In genomic region chr6:160032538-160032937, GRCh38 we compare ENCODE assay signal across 14 cellular contexts.
A peak's percentile ranks its signal among the peaks of the same experiment; 100 is the strongest.
DNase-seq lines count a peak whose midpoint lies in the region; ATAC-seq and TF ChIP-seq lines count a peak whose summit lies in the region.
"Had no signal": no experiment of that assay in that cellular context is flagged by ENCODE, and none has a peak within 500 bp of the region (broad histone marks: within the 10 kb centered on the region; RNA-seq: fewer than 3 reads in every experiment).

No MANE protein-coding gene starts in this region.

- H3K9ac ChIP-seq in endodermal cell (ENCODE audit: extremely low read depth, low read length, poor library complexity, severe bottlenecking): no peak overlapping the region

- TF ChIP-seq CTCF in RWPE1 (conservative IDR thresholded peaks at IDR 0.05; ENCODE audit: low read depth) (no peak), endodermal cell (conservative IDR thresholded peaks at IDR 0.05) (no peak)

- 94 to 95% methylated on average over 3 to 7 of the region's 7 CpGs for WGBS in endodermal cell (ENCODE audit: insufficient coverage in 1 of 2, insufficient read length in 1 of 2), 2 experiments

- no peak overlapping the region for H3K4me3 Mint-ChIP-seq in activated naive CD8-positive, alpha-beta T cell treated with anti-CD3 and anti-CD28 coated beads for 36 hours
- H3K4me3 Mint-ChIP-seq in activated naive CD8-positive, alpha-beta T cell treated with anti-CD3 and anti-CD28 coated beads, Interleukin-2, amount 50 U/mL, for 24 hours: no peak overlapping the region
- H3K4me3 Mint-ChIP-seq in endodermal cell: no peak overlapping the region
- H3K4me3 Mint-ChIP-seq in stimulated activated effector memory CD8-positive, alpha-beta T cell treated with anti-CD3 and anti-CD28 coated beads, Interleukin-12 subunit alpha, Interleukin-12 subunit beta, amount 100 ng/mL, for 72 hours: no peak overlapping the region
- H3K4me3 Mint-ChIP-seq: GM23338 had no signal

- peaks cover 12% of the 10 kb centered on the region for H3K4me1 Mint-ChIP-seq in activated naive CD8-positive, alpha-beta T cell treated with anti-CD3 and anti-CD28 coated beads for 36 hours
- H3K4me1 Mint-ChIP-seq in activated naive CD8-positive, alpha-beta T cell treated with anti-CD3 and anti-CD28 coated beads, Interleukin-2, amount 50 U/mL, for 24 hours: peaks cover 23% of the 10 kb centered on the region
- H3K4me1 Mint-ChIP-seq in endodermal cell: no peaks in the 10 kb centered on the region
- peaks cover 39% of the 10 kb centered on the region for H3K4me1 Mint-ChIP-seq in stimulated activated effector memory CD8-positive, alpha-beta T cell treated with anti-CD3 and anti-CD28 coated beads, Interleukin-12 subunit alpha, Interleukin-12 subunit beta, amount 100 ng/mL, for 72 hours
- H3K4me1 Mint-ChIP-seq: GM23338 had no signal

- no peaks in the 10 kb centered on the region for H3K27me3 Mint-ChIP-seq in activated naive CD8-positive, alpha-beta T cell treated with anti-CD3 and anti-CD28 coated beads for 36 hours
- H3K27me3 Mint-ChIP-seq in activated naive CD8-positive, alpha-beta T cell treated with anti-CD3 and anti-CD28 coated beads, Interleukin-2, amount 50 U/mL, for 24 hours: no peaks in the 10 kb centered on the region
- no peaks in the 10 kb centered on the region for H3K27me3 Mint-ChIP-seq in endodermal cell (ENCODE audit: insufficient read depth)
- H3K27me3 Mint-ChIP-seq: CD4-positive, alpha-beta memory T cell had no signal

- ATAC-seq in activated naive CD8-positive, alpha-beta T cell treated with anti-CD3 and anti-CD28 coated beads, Interleukin-2, amount 50 U/mL, for 24 hours: no peak
- ATAC-seq in stimulated activated effector memory CD8-positive, alpha-beta T cell treated with anti-CD3 and anti-CD28 coated beads, Interleukin-12 subunit alpha, Interleukin-12 subunit beta, amount 100 ng/mL, for 72 hours: no peak
- ATAC-seq: A549, GM23338 had no signal

- no peak for DNase-seq in activated naive CD8-positive, alpha-beta T cell treated with anti-CD3 and anti-CD28 coated beads for 36 hours
- no peak for DNase-seq in activated naive CD8-positive, alpha-beta T cell treated with anti-CD3 and anti-CD28 coated beads, Interleukin-2, amount 50 U/mL, for 24 hours
- DNase-seq in RWPE1 (ENCODE audit: low spot score): no peak
- no peak for DNase-seq in endodermal cell
- no peak for DNase-seq in stimulated activated effector memory CD8-positive, alpha-beta T cell treated with anti-CD3 and anti-CD28 coated beads, Interleukin-12 subunit alpha, Interleukin-12 subunit beta, amount 100 ng/mL, for 72 hours (ENCODE audit: low spot score in 2 of 2)
- DNase-seq in NCI-H226: no peak
- DNase-seq: BE2C; CD4-positive, alpha-beta memory T cell; DMS79; EL; H7 had no signal

- H3K9me3 ChIP-seq in endodermal cell (ENCODE audit: control insufficient read depth, low read length): no peaks in the 10 kb centered on the region
- H3K9me3 ChIP-seq: A549, BE2C had no signal

- CTCF ChIA-PET in RWPE1 (lab: Yijun Ruan, JAX): no interaction called here

- H3K27me3 ChIP-seq in endodermal cell (ENCODE audit: control insufficient read depth, insufficient read depth, low read length, poor library complexity, severe bottlenecking): no peaks in the 10 kb centered on the region
- H3K27me3 ChIP-seq: BE2C had no signal

- peaks cover 72% of the 10 kb centered on the region for H3K36me3 ChIP-seq in endodermal cell (ENCODE audit: control insufficient read depth, insufficient read depth, low read length)

- H3K4me1 ChIP-seq in endodermal cell (ENCODE audit: control insufficient read depth, insufficient read depth, low read length): no peaks in the 10 kb centered on the region
- H3K4me1 ChIP-seq: A549, BE2C had no signal

- H3K27ac ChIP-seq in RWPE1 (0 out of 2 replicates have a peak overlapping the region, but pooled peaks have one; percentile 35), endodermal cell (ENCODE audit: low read depth, low read length) (no peak overlapping the region)
- H3K27ac ChIP-seq: A549, C4-2B had no signal

- no peaks in the 10 kb centered on the region for H3K9me3 Mint-ChIP-seq in activated naive CD8-positive, alpha-beta T cell treated with anti-CD3 and anti-CD28 coated beads for 36 hours
- no peaks in the 10 kb centered on the region for H3K9me3 Mint-ChIP-seq in activated naive CD8-positive, alpha-beta T cell treated with anti-CD3 and anti-CD28 coated beads, Interleukin-2, amount 50 U/mL, for 24 hours
- H3K9me3 Mint-ChIP-seq in endodermal cell: no peaks in the 10 kb centered on the region
- H3K9me3 Mint-ChIP-seq in stimulated activated effector memory CD8-positive, alpha-beta T cell treated with anti-CD3 and anti-CD28 coated beads, Interleukin-12 subunit alpha, Interleukin-12 subunit beta, amount 100 ng/mL, for 72 hours: no peaks in the 10 kb centered on the region
- H3K9me3 Mint-ChIP-seq: CD4-positive, alpha-beta memory T cell; GM23338 had no signal

- H3K27ac Mint-ChIP-seq in activated naive CD8-positive, alpha-beta T cell treated with anti-CD3 and anti-CD28 coated beads for 36 hours: peak overlapping the region; percentile 26
- no peak overlapping the region for H3K27ac Mint-ChIP-seq in activated naive CD8-positive, alpha-beta T cell treated with anti-CD3 and anti-CD28 coated beads, Interleukin-2, amount 50 U/mL, for 24 hours
- peak overlapping the region; percentile 27 for H3K27ac Mint-ChIP-seq in endodermal cell
- peak overlapping the region; percentile 16 for H3K27ac Mint-ChIP-seq in stimulated activated effector memory CD8-positive, alpha-beta T cell treated with anti-CD3 and anti-CD28 coated beads, Interleukin-12 subunit alpha, Interleukin-12 subunit beta, amount 100 ng/mL, for 72 hours
- H3K27ac Mint-ChIP-seq: GM23338 had no signal

- POLR2A ChIA-PET in RWPE1 (lab: Yijun Ruan, JAX; ENCODE audit: low non-redundant PET): no interaction called here

- peaks cover 47% of the 10 kb centered on the region for H3K36me3 Mint-ChIP-seq in activated naive CD8-positive, alpha-beta T cell treated with anti-CD3 and anti-CD28 coated beads for 36 hours
- H3K36me3 Mint-ChIP-seq in activated naive CD8-positive, alpha-beta T cell treated with anti-CD3 and anti-CD28 coated beads, Interleukin-2, amount 50 U/mL, for 24 hours (ENCODE audit: low read depth): peaks cover 85% of the 10 kb centered on the region
- peaks cover 83% of the 10 kb centered on the region for H3K36me3 Mint-ChIP-seq in endodermal cell (ENCODE audit: low read depth)
- peaks cover 100% of the 10 kb centered on the region for H3K36me3 Mint-ChIP-seq in stimulated activated effector memory CD8-positive, alpha-beta T cell treated with anti-CD3 and anti-CD28 coated beads, Interleukin-12 subunit alpha, Interleukin-12 subunit beta, amount 100 ng/mL, for 72 hours

- H3K4me3 ChIP-seq in endodermal cell (ENCODE audit: low read length): no peak overlapping the region
- H3K4me3 ChIP-seq: A549, GM23338 had no signal
